In genomic region chr19:40423938-40424337, GRCh38 we compare ENCODE assay signal across 10 cellular contexts. TPM values are rescaled to one million over a fixed set of nuclear protein-coding genes. Genes with fewer than 3 reads are reported as not detected.
DNase-seq lines count a peak whose midpoint lies in the region; ATAC-seq, FAIRE-seq and TF ChIP-seq lines count a peak whose summit lies in the region.
"Had no signal": no experiment of that assay in that cellular context is flagged by ENCODE, and none has a peak within 500 bp of the region (broad histone marks: within the 10 kb centered on the region; RNA-seq: fewer than 3 reads in every experiment).

No MANE protein-coding gene starts in this region.

- TF ChIP-seq POLR2A in A549 (IDR thresholded peaks at IDR 0.05; ENCODE audit: low read length) = no peak
- no peak for TF ChIP-seq POLR2A in gastroesophageal sphincter (IDR thresholded peaks at IDR 0.05)

- peak overlapping the region; percentile 66; the same call in 2 of the 3 replicates for H3K4me3 ChIP-seq in A549
- peak overlapping the region; percentile 88 for H3K4me3 ChIP-seq in HFF-Myc (replicated peaks; ENCODE audit: low read depth, low read length)
- peak overlapping the region; percentile 73 for H3K4me3 ChIP-seq in bronchial epithelial cell (ENCODE audit: low read depth, low read length)
- no peak overlapping the region for H3K4me3 ChIP-seq in WERI-Rb-1 (ENCODE audit: low read depth, low read length)
- H3K4me3 ChIP-seq in gastroesophageal sphincter = peak overlapping the region in 1 of 2 donors; percentile 81

- TF ChIP-seq EP300 in A549 (IDR thresholded peaks at IDR 0.05) (no peak), gastroesophageal sphincter (IDR thresholded peaks at IDR 0.05) (no peak)

- H3K4me1 ChIP-seq in A549 = peaks cover 25% of the 10 kb centered on the region
- H3K4me1 ChIP-seq in gastroesophageal sphincter = peaks cover 0 to 57% (median 29%) of the 10 kb centered on the region in 3 donors

- ATAC-seq in A549 (no peak), naive B cell (ENCODE audit: low read depth in 2 of 2) (no peak), gastroesophageal sphincter (no peak)

- H3K36me3 Mint-ChIP-seq in naive B cell = no peaks in the 10 kb centered on the region

- H3K27me3 ChIP-seq in bronchial epithelial cell (ENCODE audit: control insufficient read depth, insufficient read depth, low read length) = no peaks in the 10 kb centered on the region
- no peaks in the 10 kb centered on the region for H3K27me3 ChIP-seq in WERI-Rb-1 (ENCODE audit: insufficient read depth, low read depth, severe bottlenecking)
- H3K27me3 ChIP-seq in gastroesophageal sphincter = no peaks in the 10 kb centered on the region

- H3K27ac Mint-ChIP-seq in naive B cell = peak overlapping the region in 3 of 6 donors; percentile 75 to 90 (median 78)

- POLR2A ChIA-PET in A549 (lab: Yijun Ruan, JAX) = interaction anchor here (0.8 to 5.8 kb wide), 4 partner anchors 8 to 162 kb away, joined by 3 to 208 read pairs (median 4); partner anchors contain the start of gene SERTAD3

- CTCF ChIA-PET in A549 (lab: Yijun Ruan, JAX) = interaction anchor here (0.9 to 26.4 kb wide), 16 partner anchors 7 to 222 kb away, joined by 3 to 950 read pairs (median 6); partner anchors contain the start of genes BLVRB, PRX, SERTAD1 and SERTAD3

- TF ChIP-seq CTCF in A549 (IDR thresholded peaks at IDR 0.05) (no peak), HFF-Myc (IDR thresholded peaks at IDR 0.05; ENCODE audit: low read depth, low read length, missing control alignments) (no peak), bronchial epithelial cell (IDR thresholded peaks at IDR 0.05; ENCODE audit: insufficient read depth, low read length, severe bottlenecking) (no peak), WERI-Rb-1 (IDR thresholded peaks at IDR 0.05; ENCODE audit: low read depth, low read length) (no peak), gastroesophageal sphincter (IDR thresholded peaks at IDR 0.05) (no peak)

- 96% methylated on average over 6 of the region's 6 CpGs for WGBS in A549 (ENCODE audit: missing lambda C conversion rate)
- 83 to 96% methylated on average over 3 to 6 of the region's 6 CpGs for WGBS in gastroesophageal sphincter (ENCODE audit: low coverage in 1 of 2), 2 donors

- H3K36me3 ChIP-seq in bronchial epithelial cell (ENCODE audit: control insufficient read depth, insufficient read depth, low read length) (peaks cover 12% of the 10 kb centered on the region), WERI-Rb-1 (0 out of 2 replicates have a peak, but pooled peaks cover 3% of the 10 kb centered on the region), gastroesophageal sphincter (peaks cover 0 to 16% of the 10 kb centered on the region in 2 donors)

- DNase-seq in A549 (ENCODE audit: low read depth in 1 of 2, low spot score in 1 of 2) (no peak), HFF-Myc (ENCODE audit: extremely low read depth, low read depth) (no peak), bronchial epithelial cell (ENCODE audit: low read depth) (no peak), naive B cell (no peak), WERI-Rb-1 (no peak), NCI-H2107 (lab: John Stamatoyannopoulos, UW) (no peak), iPS-NIHi7 (ENCODE audit: extremely low spot score) (no peak)
- DNase-seq: DMS 273 treated with DMSO at 0.1 percent for 48 hours had no signal

- peaks cover 19 to 35% (median 24%) of the 10 kb centered on the region in 3 donors for H3K4me1 Mint-ChIP-seq in naive B cell

- H3K27ac ChIP-seq in A549 (peak overlapping the region; percentile 93 to 94), WERI-Rb-1 (no peak overlapping the region), gastroesophageal sphincter (peak overlapping the region in 2 of 4 donors; percentile 98 to 100)

- no peaks in the 10 kb centered on the region for H3K27me3 Mint-ChIP-seq in naive B cell

- H3K9me3 ChIP-seq in A549 (no peaks in the 10 kb centered on the region), WERI-Rb-1 (ENCODE audit: severe bottlenecking) (no peaks in the 10 kb centered on the region), gastroesophageal sphincter (no peaks in the 10 kb centered on the region)

- H3K9me3 Mint-ChIP-seq in naive B cell = no peaks in the 10 kb centered on the region

- H3K4me3 Mint-ChIP-seq in naive B cell = peak overlapping the region in 7 of 8 donors; percentile 45 to 94 (median 77)

- TF ChIP-seq RAD21 in A549 (conservative IDR thresholded peaks at IDR 0.05 in 1 of 2, IDR thresholded peaks at IDR 0.05 in 1 of 2) = no peak

- FAIRE-seq in A549 (lab: Jason Lieb, UNC) = no peak
- FAIRE-seq in bronchial epithelial cell (lab: Jason Lieb, UNC) = no peak

- peak overlapping the region; percentile 98 for H3K4me2 ChIP-seq in A549

TF ChIP-seq in A549, 52 proteins besides CTCF, POLR2A, EP300 and RAD21:
- TF ChIP-seq EHMT2 (IDR thresholded peaks at IDR 0.05; ENCODE audit: low read depth) (no peak), JUN (IDR thresholded peaks at IDR 0.05) (no peak)

RNA-seq across cellular contexts. Expression of gene SERTAD1, which starts 1.9 kb away (rescaled TPM):
- polyA plus RNA-seq in A549 (2011; rRNA removed) (10.0 and 10.7 TPM in 2 replicates), A549 (2017; fragmentation: RNase III; extraction: RNeasy Plus Mini Kit Qiagen cat#74134 plus additional on column Dnase treatment) (12.5 to 14.9 TPM (median 13.6 TPM) in 3 replicates), naive B cell (ENCODE audit: low read depth in 6 of 6) (10 to 100 TPM in 4 of 6 donors, 1 to 10 TPM in 2; 8.7 to 23.0 (median 13.0) TPM)
- polyA plus RNA-seq in A549 (2012; cell fraction: cytosol; rRNA removed) = 30.9 and 31.2 TPM in 2 replicates
- 21.4 and 24.8 TPM in 2 replicates for polyA plus RNA-seq in A549 (2012; cell fraction: nucleus; rRNA removed)
- polyA minus RNA-seq in A549 (2011; rRNA and poly(A)+ RNA removed) = 4.6 and 4.7 TPM in 2 replicates
- total RNA-seq in bronchial epithelial cell (35.7 and 41.6 TPM in 2 replicates), gastroesophageal sphincter (10 to 100 TPM; 16.6 to 22.1 (median 18.9) TPM)

RNA-seq across cellular contexts. Expression of gene PRX, which starts 10.8 kb away (rescaled TPM):
- 1.5 and 1.6 TPM in 2 replicates for polyA plus RNA-seq in A549 (2011; rRNA removed)
- polyA plus RNA-seq in A549 (2012; cell fraction: cytosol; rRNA removed) = 0.91 and 1.1 TPM in 2 replicates
- 1.7 and 1.8 TPM in 2 replicates for polyA plus RNA-seq in A549 (2012; cell fraction: nucleus; rRNA removed)
- 1.3 to 1.8 TPM (median 1.8 TPM) in 3 replicates for polyA plus RNA-seq in A549 (2017; fragmentation: RNase III; extraction: RNeasy Plus Mini Kit Qiagen cat#74134 plus additional on column Dnase treatment)
- 0.87 and 1.1 TPM in 2 replicates for polyA minus RNA-seq in A549 (2011; rRNA and poly(A)+ RNA removed)
- 1.4 and 1.8 TPM in 2 replicates for total RNA-seq in bronchial epithelial cell
- polyA plus RNA-seq in naive B cell (ENCODE audit: low read depth in 6 of 6) = under 1 TPM in 4 of 6 donors, not detected in 2; 0.05 to 0.38 (median 0.23) TPM
- 10 to 100 TPM in 1 of 4 donors, 1 to 10 TPM in 3; 4.5 to 12.7 (median 6.7) TPM for total RNA-seq in gastroesophageal sphincter

RNA-seq across cellular contexts. Expression of gene SERTAD3, which starts 20.2 kb away (rescaled TPM):
- polyA plus RNA-seq in A549 (2011; rRNA removed) (40.2 and 41.7 TPM in 2 replicates), A549 (2017; fragmentation: RNase III; extraction: RNeasy Plus Mini Kit Qiagen cat#74134 plus additional on column Dnase treatment) (35.5 to 41.2 TPM (median 39.7 TPM) in 3 replicates), naive B cell (ENCODE audit: low read depth in 6 of 6) (10 to 100 TPM in 5 of 6 donors, 1 to 10 TPM in 1; 9.8 to 17.6 (median 13.3) TPM)
- 24.7 and 32.8 TPM in 2 replicates for polyA plus RNA-seq in A549 (2012; cell fraction: cytosol; rRNA removed)
- 26.5 and 34.1 TPM in 2 replicates for polyA plus RNA-seq in A549 (2012; cell fraction: nucleus; rRNA removed)
- 63.1 and 71.7 TPM in 2 replicates for polyA minus RNA-seq in A549 (2011; rRNA and poly(A)+ RNA removed)
- total RNA-seq in bronchial epithelial cell (23.2 and 33.7 TPM in 2 replicates), gastroesophageal sphincter (10 to 100 TPM; 22.1 to 30.2 (median 26.4) TPM)

RNA-seq across cellular contexts. Expression of gene HIPK4, which starts 34.0 kb away (rescaled TPM):
- polyA plus RNA-seq in A549 (2011; rRNA removed) (0.18 and 0.19 TPM in 2 replicates), A549 (2017; fragmentation: RNase III; extraction: RNeasy Plus Mini Kit Qiagen cat#74134 plus additional on column Dnase treatment) (0.20 to 0.25 TPM (median 0.24 TPM) in 3 replicates), naive B cell (ENCODE audit: low read depth in 6 of 6) (not detected)
- 0.34 and 0.51 TPM in 2 replicates for polyA plus RNA-seq in A549 (2012; cell fraction: cytosol; rRNA removed)
- 1.1 TPM in 2 replicates for polyA plus RNA-seq in A549 (2012; cell fraction: nucleus; rRNA removed)
- 0.19 and 0.37 TPM in 2 replicates for polyA minus RNA-seq in A549 (2011; rRNA and poly(A)+ RNA removed)
- total RNA-seq in bronchial epithelial cell (0.26 TPM in 1 of 2 replicates, not detected in the other), gastroesophageal sphincter (1 to 10 TPM in 1 of 4 donors, under 1 TPM in 1, not detected in 2; 0.19 to 1.1 TPM)
- total RNA-seq: T-helper 2 cell treated with Interferon-gamma antibody and Interleukin-4, amounts not matched to agents 100 ng/mL and 5 ng/mL, for 36 hours had no signal

RNA-seq across cellular contexts. Expression of gene BLVRB, which starts 41.6 kb away (rescaled TPM):
- polyA plus RNA-seq in A549 (2011; rRNA removed) (202 and 241 TPM in 2 replicates), A549 (2017; fragmentation: RNase III; extraction: RNeasy Plus Mini Kit Qiagen cat#74134 plus additional on column Dnase treatment) (280 to 298 TPM (median 296 TPM) in 3 replicates), naive B cell (ENCODE audit: low read depth in 6 of 6) (10 to 100 TPM in 5 of 6 donors, 1 to 10 TPM in 1; 5.3 to 35.3 (median 24.5) TPM)
- polyA plus RNA-seq in A549 (2012; cell fraction: cytosol; rRNA removed) = 713 and 819 TPM in 2 replicates
- polyA plus RNA-seq in A549 (2012; cell fraction: nucleus; rRNA removed) = 565 and 810 TPM in 2 replicates
- 192 and 225 TPM in 2 replicates for polyA minus RNA-seq in A549 (2011; rRNA and poly(A)+ RNA removed)
- total RNA-seq in bronchial epithelial cell (682 and 797 TPM in 2 replicates), gastroesophageal sphincter (100 to 1,000 TPM; 146 to 209 (median 164) TPM)
